ENCODE assay signal across 23 cellular contexts in genomic region chr9:570187-570586, GRCh38.
DNase-seq lines count a peak whose midpoint lies in the region; ATAC-seq, FAIRE-seq and TF ChIP-seq lines count a peak whose summit lies in the region.
"Had no signal": no experiment of that assay in that cellular context is flagged by ENCODE, and none has a peak within 500 bp of the region (broad histone marks: within the 10 kb centered on the region; RNA-seq: fewer than 3 reads in every experiment).

No MANE protein-coding gene starts in this region.

- no peaks in the 10 kb centered on the region for H3K9me2 ChIP-seq in Karpas-422 (replicated peaks; ENCODE audit: insufficient read depth, low read length)

- no peak for FAIRE-seq in pancreas (lab: Jason Lieb, UNC)
- FAIRE-seq: G401.6, GM12892, H1, HepG2 had no signal

- H4K20me1 ChIP-seq in Karpas-422 (ENCODE audit: insufficient read depth, low read depth, low read length), result no peaks in the 10 kb centered on the region

- no peak overlapping the region for H2AFZ ChIP-seq in Karpas-422 (ENCODE audit: low read length)

- peak in 7 of 8 donors; percentile 46 to 70 (median 64) for ATAC-seq in heart right ventricle
- ATAC-seq in pancreas, result peak in 3 of 4 donors; percentile 28 to 55 (median 29)
- no peak for ATAC-seq in HG02870 (IDR thresholded peaks at IDR 0.05; ENCODE audit: unreplicated experiment)
- no peak for ATAC-seq in HG03196 (IDR thresholded peaks at IDR 0.05; ENCODE audit: unreplicated experiment)
- ATAC-seq in GM19035 (IDR thresholded peaks at IDR 0.05; ENCODE audit: unreplicated experiment), result no peak
- ATAC-seq: HepG2 had no signal

- H3K4me2 ChIP-seq in Karpas-422 (ENCODE audit: low read depth, low read length, poor library complexity, severe bottlenecking), result peak overlapping the region; percentile 75
- H3K4me2 ChIP-seq: KMS-11 had no signal

- intact Hi-C loops in heart right ventricle (cut with DNase I), result loop anchor here in 1 of 10 donors (2.0 kb wide), 1 partner anchor 23 kb away; no protein-coding TSS in a partner anchor
- intact Hi-C loops in pancreas (cut with DNase I), result no loop called here

- H3K36me3 ChIP-seq in Karpas-422 (ENCODE audit: insufficient read depth, low read length), result peaks cover 14% of the 10 kb centered on the region; the same call in 1 of the 2 replicates
- H3K36me3 ChIP-seq in heart right ventricle, result peaks cover 0 to 6% (median 0%) of the 10 kb centered on the region in 9 donors
- no peaks in the 10 kb centered on the region for H3K36me3 ChIP-seq in pancreas
- H3K36me3 ChIP-seq: Peyer's patch had no signal

- peak overlapping the region; percentile 63 for H3K9ac ChIP-seq in Karpas-422 (ENCODE audit: low read length)
- H3K9ac ChIP-seq: KMS-11 had no signal

- peaks cover 65% of the 10 kb centered on the region for H3K79me2 ChIP-seq in Karpas-422 (ENCODE audit: low read length)

- H3K9me3 ChIP-seq in Karpas-422 (ENCODE audit: low read length), result no peaks in the 10 kb centered on the region
- peaks cover 0 to 19% (median 3%) of the 10 kb centered on the region in 11 donors for H3K9me3 ChIP-seq in heart right ventricle
- no peaks in the 10 kb centered on the region for H3K9me3 ChIP-seq in pancreas
- H3K9me3 ChIP-seq: Peyer's patch had no signal

- WGBS in heart right ventricle, 2 donors, result 26 to 34% methylated on average over 5 of the region's 5 CpGs
- WGBS in pancreas, 2 donors, result 24 to 28% methylated on average over 5 of the region's 5 CpGs

- no peak for DNase-seq in Karpas-422
- no peak for DNase-seq in heart right ventricle
- no peak for DNase-seq in pancreas
- DNase-seq: AML-193; Calu3; CD4-positive, CD25-positive, alpha-beta regulatory T cell; DMS79; HFFc6; MM.1S; NCI-H1105; NCI-H1694 treated with DMSO at 0.1 percent for 48 hours; NCI-H446; Peyer's patch; SHP77 treated with DMSO at 0.1 percent for 48 hours had no signal

- H3K27me3 ChIP-seq in Karpas-422 (ENCODE audit: low read length) (no peaks in the 10 kb centered on the region), heart right ventricle (no peaks in the 10 kb centered on the region), pancreas (no peaks in the 10 kb centered on the region)
- H3K27me3 ChIP-seq: Peyer's patch had no signal

- no peak for TF ChIP-seq CTCF in heart right ventricle (IDR thresholded peaks at IDR 0.05)
- TF ChIP-seq CTCF in pancreas (IDR thresholded peaks at IDR 0.05), result no peak

- H3K27ac ChIP-seq in Karpas-422 (ENCODE audit: low read length) (peak overlapping the region; percentile 98), angular gyrus (ENCODE audit: low read depth, low read length) (peak overlapping the region; percentile 70), heart right ventricle (peak overlapping the region; percentile 47 to 82 (median 72)), pancreas (peak overlapping the region in 3 of 4 donors; percentile 53 to 67 (median 64))
- H3K27ac ChIP-seq: KMS-11, Peyer's patch had no signal

- H3K4me3 ChIP-seq in Karpas-422 (ENCODE audit: low read length), result peak overlapping the region; percentile 50
- peak overlapping the region in 1 of 10 donors; percentile 0 for H3K4me3 ChIP-seq in heart right ventricle
- no peak overlapping the region for H3K4me3 ChIP-seq in pancreas
- H3K4me3 ChIP-seq: Peyer's patch had no signal

- H3K4me1 ChIP-seq in Karpas-422 (ENCODE audit: low read length), result peaks cover 89% of the 10 kb centered on the region
- H3K4me1 ChIP-seq in heart right ventricle, result peaks cover 6 to 68% (median 35%) of the 10 kb centered on the region in 9 donors
- H3K4me1 ChIP-seq in pancreas, result peaks cover 33 to 48% (median 46%) of the 10 kb centered on the region in 3 donors

Comparison
In these comparisons a context has a peak if more than half of its experiments do, and no peak if none do; other contexts are left out.
1. ATAC-seq: peak in heart right ventricle (7 of 8) and pancreas (3 of 4); none in HG02870 (single experiment), HG03196 (single experiment) and GM19035 (single experiment).
2. Peak in every context shown above with its lines, with median percentiles within 50 percentile points of each other: H3K27ac ChIP-seq.